ENCODE assay signal across 10 cellular contexts in genomic region chr19:11754663-11755062, GRCh38. TPM values are rescaled to one million over a fixed set of nuclear protein-coding genes. Genes with fewer than 3 reads are reported as not detected.
"Had no signal": no experiment of that assay in that cellular context is flagged by ENCODE, and none has a peak within 500 bp of the region (broad histone marks: within the 10 kb centered on the region; RNA-seq: fewer than 3 reads in every experiment).

No MANE protein-coding gene starts in this region.

- H3K4me3 Mint-ChIP-seq: HFFc6, IgD-negative memory B cell had no signal

- H3K36me3 ChIP-seq: HAP-1 had no signal

- ATAC-seq: HCT116, HepG2 had no signal

- H3K4me1 Mint-ChIP-seq: IgD-negative memory B cell had no signal

- H3K27ac ChIP-seq: GM23248, HL-60 had no signal

- H3K27ac Mint-ChIP-seq: HFFc6, IgD-negative memory B cell had no signal

- H3K4me1 ChIP-seq: HAP-1 had no signal

- H2AFZ ChIP-seq: GM23248 had no signal

- H3K4me3 ChIP-seq: GM23248, HAP-1 had no signal

- DNase-seq: GM23248, GOT3, H7, HFFc6 had no signal

- H3K9ac ChIP-seq: GM23248 had no signal

- FAIRE-seq: HepG2 had no signal

RNA-seq across cellular contexts. Expression of gene ZNF441, which starts 12.1 kb away (rescaled TPM):
- total RNA-seq: H7 had no signal

RNA-seq across cellular contexts. Expression of gene ZNF823, which starts 15.9 kb away (rescaled TPM):
- total RNA-seq: H7 had no signal

RNA-seq across cellular contexts. Expression of gene ZNF491, which starts 43.7 kb away (rescaled TPM):
- total RNA-seq: H4 had no signal
